Comparison of ENCODE assay signal across 16 cellular contexts in genomic region chr16:82043680-82044584, GRCh38. TPM values are rescaled to one million over a fixed set of nuclear protein-coding genes. Genes with fewer than 3 reads are reported as not detected.
DNase-seq lines count a peak whose midpoint lies in the region; ATAC-seq and TF ChIP-seq lines count a peak whose summit lies in the region.
"Had no signal": no experiment of that assay in that cellular context is flagged by ENCODE, and none has a peak within 500 bp of the region (broad histone marks: within the 10 kb centered on the region; RNA-seq: fewer than 3 reads in every experiment).

No MANE protein-coding gene starts in this region.

- peaks cover 4% of the 10 kb centered on the region for H3K27me3 Mint-ChIP-seq in progenitor cell of endocrine pancreas

- peaks cover 5% of the 10 kb centered on the region for H3K4me1 Mint-ChIP-seq in progenitor cell of endocrine pancreas (ENCODE audit: low read depth)
- H3K4me1 Mint-ChIP-seq: activated CD4-positive, alpha-beta T cell treated with anti-CD3 and anti-CD28 coated beads for 36 hours had no signal

- no peak for TF ChIP-seq CTCF in fibroblast of the aortic adventitia (IDR thresholded peaks at IDR 0.05; ENCODE audit: insufficient read depth, low read length)
- no peak for TF ChIP-seq CTCF in progenitor cell of endocrine pancreas (IDR thresholded peaks at IDR 0.05; ENCODE audit: unreplicated experiment)

- DNase-seq in EH (ENCODE audit: low read depth) (peak; percentile 88), fibroblast of the aortic adventitia (ENCODE audit: low read depth) (peak; percentile 68), progenitor cell of endocrine pancreas (ENCODE audit: low spot score, unreplicated experiment) (no peak), mesenteric fat pad (ENCODE audit: low spot score) (no peak)
- DNase-seq: activated CD4-positive, alpha-beta T cell treated with anti-CD3 and anti-CD28 coated beads for 36 hours; Calu3; hippocampal formation; NCI-H526 treated with DMSO at 0.1 percent for 48 hours; small intestine had no signal

- H3K36me3 Mint-ChIP-seq in progenitor cell of endocrine pancreas (ENCODE audit: insufficient read depth): no peaks in the 10 kb centered on the region

- peaks cover 4% of the 10 kb centered on the region for H3K9me3 Mint-ChIP-seq in progenitor cell of endocrine pancreas (ENCODE audit: low read depth)
- H3K9me3 Mint-ChIP-seq: activated T-helper 2 cell treated with anti-CD3 and anti-CD28 coated beads, Interferon-gamma antibody, Interleukin-2, Interleukin-4, amounts not matched to agents 10 μg/mL and 5 μg/mL and 100 μg/mL, durations not matched to agents 14 hours and 24 hours and 36 hours had no signal

- peak overlapping the region; percentile 73 for H3K27ac Mint-ChIP-seq in progenitor cell of endocrine pancreas
- H3K27ac Mint-ChIP-seq: activated CD4-positive, alpha-beta T cell treated with anti-CD3 and anti-CD28 coated beads for 36 hours; activated T-helper 2 cell treated with anti-CD3 and anti-CD28 coated beads, Interferon-gamma antibody, Interleukin-2, Interleukin-4, amounts not matched to agents 10 μg/mL and 5 μg/mL and 100 μg/mL, durations not matched to agents 14 hours and 24 hours and 36 hours had no signal

- H3K4me3 ChIP-seq in fibroblast of the aortic adventitia (ENCODE audit: low read depth, low read length): no peak overlapping the region
- H3K4me3 ChIP-seq: vagina had no signal

- ATAC-seq in SK-N-SH treated with all-trans-retinoic acid at 6 μM for 48 hours: peak; percentile 68
- ATAC-seq in GM19467 (IDR thresholded peaks at IDR 0.05; ENCODE audit: unreplicated experiment): no peak
- no peak for ATAC-seq in HG02973 (IDR thresholded peaks at IDR 0.05; ENCODE audit: unreplicated experiment)
- ATAC-seq in GM21367 (IDR thresholded peaks at IDR 0.05; ENCODE audit: unreplicated experiment): no peak
- ATAC-seq: activated CD4-positive, alpha-beta T cell treated with anti-CD3 and anti-CD28 coated beads for 36 hours had no signal

- no peak overlapping the region for H3K4me3 Mint-ChIP-seq in progenitor cell of endocrine pancreas (ENCODE audit: low read depth)
- H3K4me3 Mint-ChIP-seq: activated CD4-positive, alpha-beta T cell treated with anti-CD3 and anti-CD28 coated beads for 36 hours had no signal

TF ChIP-seq in SK-N-SH treated with all-trans-retinoic acid at 6 μM for 48 hours, 23 proteins besides CTCF, POLR2A, EP300 and RAD21:
- TF ChIP-seq SNAI2 (CRISPR knock-in tag; IDR thresholded peaks at IDR 0.05) (peak; percentile 31; the same call in 1 of the 2 replicates), ISL1 (CRISPR knock-in tag; IDR thresholded peaks at IDR 0.05) (peak; percentile 66), BACH2 (CRISPR knock-in tag; IDR thresholded peaks at IDR 0.05; ENCODE audit: borderline replicate concordance) (no peak), OSR1 (CRISPR knock-in tag; IDR thresholded peaks at IDR 0.05) (no peak), ESRRG (CRISPR knock-in tag; IDR thresholded peaks at IDR 0.05) (no peak), ZC3H10 (CRISPR knock-in tag; IDR thresholded peaks at IDR 0.05) (no peak), TSHZ2 (CRISPR knock-in tag; IDR thresholded peaks at IDR 0.05) (no peak), ZNF565 (CRISPR knock-in tag; conservative IDR thresholded peaks at IDR 0.05; ENCODE audit: low read depth) (no peak), CSRNP3 (CRISPR knock-in tag; IDR thresholded peaks at IDR 0.05) (no peak)
TF ChIP-seq in SK-N-SH treated with all-trans-retinoic acid at 6 μM for 48 hours: peak in this region for 2.

RNA-seq across cellular contexts. Expression of gene HSD17B2, which starts 8.9 kb away (rescaled TPM):
- 0.09 TPM in 1 of 2 replicates, not detected in the other for total RNA-seq in fibroblast of the aortic adventitia (ENCODE audit: low replicate concordance)
- total RNA-seq in progenitor cell of endocrine pancreas: 1.2 and 1.4 TPM in 2 replicates
- total RNA-seq in mesenteric fat pad: 0.71 TPM
- total RNA-seq: activated CD4-positive, alpha-beta T cell treated with anti-CD3 and anti-CD28 coated beads for 36 hours; activated T-helper 2 cell treated with anti-CD3 and anti-CD28 coated beads, Interferon-gamma antibody, Interleukin-2, Interleukin-4, amounts not matched to agents 10 μg/mL and 5 μg/mL and 100 μg/mL, durations not matched to agents 14 hours and 24 hours and 36 hours; SK-MEL-5 had no signal

RNA-seq across cellular contexts. Expression of gene SDR42E1, which starts 32.7 kb away (rescaled TPM):
- under 0.01 and 0.08 TPM in 2 replicates for total RNA-seq in fibroblast of the aortic adventitia (ENCODE audit: low replicate concordance)
- total RNA-seq in progenitor cell of endocrine pancreas: 0.02 and 0.04 TPM in 2 replicates
- 0.77 TPM for total RNA-seq in mesenteric fat pad
- total RNA-seq: SK-MEL-5 had no signal

Comparison
In these comparisons a context has a peak if more than half of its experiments do, and no peak if none do; other contexts are left out.
1. DNase-seq: peak in EH (single experiment) and fibroblast of the aortic adventitia (single experiment); none in progenitor cell of endocrine pancreas (single experiment) and mesenteric fat pad (single experiment).